ENCODE assay signal across 2 cellular contexts in the genomic region with DNA sequence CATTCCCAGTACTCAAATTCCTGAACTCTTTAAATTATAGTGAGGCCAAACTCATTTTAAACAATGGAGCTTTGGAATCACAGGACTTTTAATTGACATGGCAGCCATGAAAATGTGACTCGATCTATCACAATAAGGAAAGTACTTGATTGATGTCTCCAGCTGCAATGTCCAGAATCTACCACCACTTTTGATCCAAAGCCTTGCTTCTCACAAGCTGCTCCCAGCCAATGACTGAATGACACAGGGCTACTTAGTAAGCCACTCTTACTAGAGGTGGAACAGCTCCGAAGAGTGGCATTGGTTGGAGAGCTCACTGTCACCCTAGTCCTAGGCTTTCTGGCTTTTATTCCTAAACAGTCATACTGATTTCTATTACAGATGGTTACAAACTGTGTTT.
TF ChIP-seq lines count a peak whose summit lies in the region.

No MANE protein-coding gene starts in this region.

TF ChIP-seq in IMR-90, 13 proteins besides CTCF, POLR2A, EP300 and RAD21 (continued from another document):
- no peak for TF ChIP-seq NFE2L2 (IDR thresholded peaks at IDR 0.05; ENCODE audit: low read depth, low read length)
- TF ChIP-seq CHD1 (IDR thresholded peaks at IDR 0.05; ENCODE audit: low read depth, low read length), result no peak
- no peak for TF ChIP-seq RFX5 (IDR thresholded peaks at IDR 0.05; ENCODE audit: low read depth, low read length)

TF ChIP-seq in neural cell, 6 proteins besides CTCF, POLR2A, EP300 and RAD21:
- TF ChIP-seq, protein P1, sequence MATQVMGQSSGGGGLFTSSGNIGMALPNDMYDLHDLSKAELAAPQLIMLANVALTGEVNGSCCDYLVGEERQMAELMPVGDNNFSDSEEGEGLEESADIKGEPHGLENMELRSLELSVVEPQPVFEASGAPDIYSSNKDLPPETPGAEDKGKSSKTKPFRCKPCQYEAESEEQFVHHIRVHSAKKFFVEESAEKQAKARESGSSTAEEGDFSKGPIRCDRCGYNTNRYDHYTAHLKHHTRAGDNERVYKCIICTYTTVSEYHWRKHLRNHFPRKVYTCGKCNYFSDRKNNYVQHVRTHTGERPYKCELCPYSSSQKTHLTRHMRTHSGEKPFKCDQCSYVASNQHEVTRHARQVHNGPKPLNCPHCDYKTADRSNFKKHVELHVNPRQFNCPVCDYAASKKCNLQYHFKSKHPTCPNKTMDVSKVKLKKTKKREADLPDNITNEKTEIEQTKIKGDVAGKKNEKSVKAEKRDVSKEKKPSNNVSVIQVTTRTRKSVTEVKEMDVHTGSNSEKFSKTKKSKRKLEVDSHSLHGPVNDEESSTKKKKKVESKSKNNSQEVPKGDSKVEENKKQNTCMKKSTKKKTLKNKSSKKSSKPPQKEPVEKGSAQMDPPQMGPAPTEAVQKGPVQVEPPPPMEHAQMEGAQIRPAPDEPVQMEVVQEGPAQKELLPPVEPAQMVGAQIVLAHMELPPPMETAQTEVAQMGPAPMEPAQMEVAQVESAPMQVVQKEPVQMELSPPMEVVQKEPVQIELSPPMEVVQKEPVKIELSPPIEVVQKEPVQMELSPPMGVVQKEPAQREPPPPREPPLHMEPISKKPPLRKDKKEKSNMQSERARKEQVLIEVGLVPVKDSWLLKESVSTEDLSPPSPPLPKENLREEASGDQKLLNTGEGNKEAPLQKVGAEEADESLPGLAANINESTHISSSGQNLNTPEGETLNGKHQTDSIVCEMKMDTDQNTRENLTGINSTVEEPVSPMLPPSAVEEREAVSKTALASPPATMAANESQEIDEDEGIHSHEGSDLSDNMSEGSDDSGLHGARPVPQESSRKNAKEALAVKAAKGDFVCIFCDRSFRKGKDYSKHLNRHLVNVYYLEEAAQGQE (IDR thresholded peaks at IDR 0.05; ENCODE audit: borderline replicate concordance), result no peak
- no peak for TF ChIP-seq SMC3 (conservative IDR thresholded peaks at IDR 0.05; ENCODE audit: poor library complexity)
- no peak for TF ChIP-seq EZH2 (IDR thresholded peaks at IDR 0.05; ENCODE audit: borderline replicate concordance, insufficient read depth, low read length, poor library complexity, severe bottlenecking)
- no peak for TF ChIP-seq TAF1 (IDR thresholded peaks at IDR 0.05; ENCODE audit: low read depth)
- no peak for TF ChIP-seq MXI1 (conservative IDR thresholded peaks at IDR 0.05; ENCODE audit: poor library complexity, severe bottlenecking)
- no peak for TF ChIP-seq POLR2AphosphoS5 (IDR thresholded peaks at IDR 0.05)
